In genomic region chr20:44581515-44581914, GRCh38 we compare ENCODE assay signal across 11 cellular contexts. TPM values are rescaled to one million over a fixed set of nuclear protein-coding genes. Genes with fewer than 3 reads are reported as not detected.
A peak's percentile ranks its signal among the peaks of the same experiment; 100 is the strongest.
DNase-seq lines count a peak whose midpoint lies in the region; ATAC-seq and TF ChIP-seq lines count a peak whose summit lies in the region.
"Had no signal": no experiment of that assay in that cellular context is flagged by ENCODE, and none has a peak within 500 bp of the region (broad histone marks: within the 10 kb centered on the region; RNA-seq: fewer than 3 reads in every experiment).

No MANE protein-coding gene starts in this region.

- H3K27ac ChIP-seq in esophagus squamous epithelium (peak overlapping the region; percentile 73 to 90 (median 82)), osteoblast (ENCODE audit: low read depth, low read length) (peak overlapping the region; percentile 94), endodermal cell (ENCODE audit: low read depth, low read length) (no peak overlapping the region)

- no peak for TF ChIP-seq CTCF in natural killer cell (IDR thresholded peaks at IDR 0.05)
- TF ChIP-seq CTCF in esophagus squamous epithelium (IDR thresholded peaks at IDR 0.05) = no peak
- TF ChIP-seq CTCF in osteoblast (IDR thresholded peaks at IDR 0.05; ENCODE audit: extremely low read depth, low read depth, low read length) = no peak
- no peak for TF ChIP-seq CTCF in endodermal cell (conservative IDR thresholded peaks at IDR 0.05)

- peak overlapping the region; percentile 30 for H3K4me3 Mint-ChIP-seq in natural killer cell treated with Interleukin-12 subunit alpha and Interleukin-12 subunit beta and Interleukin-15 and Interleukin-18, amount 100 ng/mL, for 72 hours
- H3K4me3 Mint-ChIP-seq in natural killer cell (no peak overlapping the region), endodermal cell (no peak overlapping the region)
- no peak overlapping the region for H3K4me3 Mint-ChIP-seq in activated naive CD4-positive, alpha-beta T cell treated with anti-CD3 and anti-CD28 coated beads, Interleukin-2, amount 10 ng/mL, durations not matched to agents 7 days and 5 days
- H3K4me3 Mint-ChIP-seq: activated T-cell treated with anti-CD3 and anti-CD28 coated beads, Interleukin-2, amount 50 U/mL, for 24 hours had no signal

- H3K27me3 Mint-ChIP-seq in natural killer cell treated with Interleukin-12 subunit alpha and Interleukin-12 subunit beta and Interleukin-15 and Interleukin-18, amount 100 ng/mL, for 72 hours = peaks cover 0 to 4% of the 10 kb centered on the region in 2 donors
- H3K27me3 Mint-ChIP-seq in natural killer cell (ENCODE audit: low read depth in 2 of 2) = no peaks in the 10 kb centered on the region
- H3K27me3 Mint-ChIP-seq in activated naive CD4-positive, alpha-beta T cell treated with anti-CD3 and anti-CD28 coated beads, Interleukin-2, amount 10 ng/mL, durations not matched to agents 7 days and 5 days = peaks cover 12% of the 10 kb centered on the region
- H3K27me3 Mint-ChIP-seq in endodermal cell (ENCODE audit: insufficient read depth) = no peaks in the 10 kb centered on the region

- H3K36me3 Mint-ChIP-seq in natural killer cell treated with Interleukin-12 subunit alpha and Interleukin-12 subunit beta and Interleukin-15 and Interleukin-18, amount 100 ng/mL, for 72 hours = no peaks in the 10 kb centered on the region
- no peaks in the 10 kb centered on the region for H3K36me3 Mint-ChIP-seq in natural killer cell
- no peaks in the 10 kb centered on the region for H3K36me3 Mint-ChIP-seq in activated naive CD4-positive, alpha-beta T cell treated with anti-CD3 and anti-CD28 coated beads, Interleukin-2, amount 10 ng/mL, durations not matched to agents 7 days and 5 days
- H3K36me3 Mint-ChIP-seq in endodermal cell (ENCODE audit: low read depth) = peaks cover 5% of the 10 kb centered on the region

- H3K36me3 ChIP-seq in esophagus squamous epithelium (no peaks in the 10 kb centered on the region), osteoblast (ENCODE audit: insufficient read depth, low read length) (no peaks in the 10 kb centered on the region), endodermal cell (ENCODE audit: control insufficient read depth, insufficient read depth, low read length) (peaks cover 11% of the 10 kb centered on the region)
- H3K36me3 ChIP-seq: MG63 had no signal

- DNase-seq in natural killer cell treated with Interleukin-12 subunit alpha and Interleukin-12 subunit beta and Interleukin-15 and Interleukin-18, amount 100 ng/mL, for 72 hours (ENCODE audit: low spot score) = no peak
- DNase-seq in natural killer cell (no peak), esophagus squamous epithelium (lab: John Stamatoyannopoulos, UW) (no peak), osteoblast (ENCODE audit: insufficient read length, low spot score, missing footprints) (peak; percentile 52), endodermal cell (no peak), GM03348 (ENCODE audit: low spot score) (no peak)
- DNase-seq in activated naive CD4-positive, alpha-beta T cell treated with anti-CD3 and anti-CD28 coated beads, Interleukin-2, amount 10 ng/mL, durations not matched to agents 7 days and 5 days = no peak
- DNase-seq: activated T-cell treated with anti-CD3 and anti-CD28 coated beads, Interleukin-2, amount 50 U/mL, for 24 hours; NCI-H510A had no signal

- H3K9me3 ChIP-seq in esophagus squamous epithelium (no peaks in the 10 kb centered on the region), osteoblast (ENCODE audit: low read depth, low read length) (no peaks in the 10 kb centered on the region), endodermal cell (ENCODE audit: control insufficient read depth, low read length) (no peaks in the 10 kb centered on the region)
- H3K9me3 ChIP-seq: MG63 had no signal

- H3K9me3 Mint-ChIP-seq in natural killer cell treated with Interleukin-12 subunit alpha and Interleukin-12 subunit beta and Interleukin-15 and Interleukin-18, amount 100 ng/mL, for 72 hours = no peaks in the 10 kb centered on the region
- H3K9me3 Mint-ChIP-seq in natural killer cell = no peaks in the 10 kb centered on the region
- H3K9me3 Mint-ChIP-seq in activated naive CD4-positive, alpha-beta T cell treated with anti-CD3 and anti-CD28 coated beads, Interleukin-2, amount 10 ng/mL, durations not matched to agents 7 days and 5 days = no peaks in the 10 kb centered on the region
- H3K9me3 Mint-ChIP-seq in endodermal cell = peaks cover 2% of the 10 kb centered on the region
- H3K9me3 Mint-ChIP-seq: activated T-cell treated with anti-CD3 and anti-CD28 coated beads, Interleukin-2, amount 50 U/mL, for 24 hours had no signal

- intact Hi-C loops in natural killer cell (cut with micrococcal nuclease) = no loop called here
- intact Hi-C loops in esophagus squamous epithelium (cut with DNase I) = no loop called here

- no peak for TF ChIP-seq POLR2A in esophagus squamous epithelium (IDR thresholded peaks at IDR 0.05)

- H3K4me1 Mint-ChIP-seq in natural killer cell treated with Interleukin-12 subunit alpha and Interleukin-12 subunit beta and Interleukin-15 and Interleukin-18, amount 100 ng/mL, for 72 hours (ENCODE audit: low read depth in 2 of 2) = peaks cover 47 to 49% of the 10 kb centered on the region in 2 donors
- H3K4me1 Mint-ChIP-seq in natural killer cell (peaks cover 47 to 48% of the 10 kb centered on the region in 2 donors), endodermal cell (peaks cover 30% of the 10 kb centered on the region)
- H3K4me1 Mint-ChIP-seq in activated naive CD4-positive, alpha-beta T cell treated with anti-CD3 and anti-CD28 coated beads, Interleukin-2, amount 10 ng/mL, durations not matched to agents 7 days and 5 days = peaks cover 11% of the 10 kb centered on the region

- no peak overlapping the region for H2AFZ ChIP-seq in osteoblast (ENCODE audit: low read length)

- ATAC-seq in natural killer cell treated with Interleukin-12 subunit alpha and Interleukin-12 subunit beta and Interleukin-15 and Interleukin-18, amount 100 ng/mL, for 72 hours = no peak
- no peak for ATAC-seq in natural killer cell
- no peak for ATAC-seq in HG02885 (IDR thresholded peaks at IDR 0.05; ENCODE audit: poor library complexity, unreplicated experiment)

- no peak overlapping the region for H3K4me3 ChIP-seq in esophagus squamous epithelium
- peak overlapping the region; percentile 4 for H3K4me3 ChIP-seq in osteoblast (ENCODE audit: insufficient read depth, low read length)
- no peak overlapping the region for H3K4me3 ChIP-seq in endodermal cell (ENCODE audit: low read length)

- peak overlapping the region; percentile 25 to 60 for H3K27ac Mint-ChIP-seq in natural killer cell treated with Interleukin-12 subunit alpha and Interleukin-12 subunit beta and Interleukin-15 and Interleukin-18, amount 100 ng/mL, for 72 hours
- peak overlapping the region in 1 of 2 donors; percentile 72 for H3K27ac Mint-ChIP-seq in natural killer cell
- no peak overlapping the region for H3K27ac Mint-ChIP-seq in activated naive CD4-positive, alpha-beta T cell treated with anti-CD3 and anti-CD28 coated beads, Interleukin-2, amount 10 ng/mL, durations not matched to agents 7 days and 5 days
- H3K27ac Mint-ChIP-seq in endodermal cell = no peak overlapping the region
- H3K27ac Mint-ChIP-seq: activated T-cell treated with anti-CD3 and anti-CD28 coated beads, Interleukin-2, amount 50 U/mL, for 24 hours had no signal

- CTCF ChIA-PET in activated naive CD4-positive, alpha-beta T cell treated with anti-CD3 and anti-CD28 coated beads, Interleukin-2, amount 10 ng/mL, durations not matched to agents 7 days and 5 days (lab: Charles Lee) = no interaction called here

- H4K20me1 ChIP-seq in osteoblast (ENCODE audit: insufficient read depth, low read length) = no peaks in the 10 kb centered on the region

- 76 to 86% methylated on average over 1 of the region's 1 CpG for WGBS in esophagus squamous epithelium, 2 donors
- 100% methylated on average over 1 of the region's 1 CpG; no CpG with 5 or more reads in 1 of the 2 experiments for WGBS in endodermal cell (ENCODE audit: insufficient coverage in 1 of 2, insufficient read length in 1 of 2), 2 experiments

- H3K9ac ChIP-seq in endodermal cell (ENCODE audit: extremely low read depth, low read length, poor library complexity, severe bottlenecking) = no peak overlapping the region

- H3K27me3 ChIP-seq in esophagus squamous epithelium (no peaks in the 10 kb centered on the region), osteoblast (ENCODE audit: insufficient read depth, low read length) (no peaks in the 10 kb centered on the region), endodermal cell (ENCODE audit: control insufficient read depth, insufficient read depth, low read length, poor library complexity, severe bottlenecking) (no peaks in the 10 kb centered on the region)
- H3K27me3 ChIP-seq: MG63 had no signal

- peak overlapping the region; percentile 93 for H3K4me2 ChIP-seq in osteoblast (ENCODE audit: insufficient read depth, low read length)

- peaks cover 36% of the 10 kb centered on the region for H3K79me2 ChIP-seq in osteoblast (ENCODE audit: insufficient read depth, low read length)

- H3K4me1 ChIP-seq in esophagus squamous epithelium = peaks cover 0 to 65% (median 45%) of the 10 kb centered on the region in 3 donors
- H3K4me1 ChIP-seq in osteoblast (ENCODE audit: insufficient read depth, low read length) = peaks cover 46% of the 10 kb centered on the region
- H3K4me1 ChIP-seq in endodermal cell (ENCODE audit: control insufficient read depth, insufficient read depth, low read length) = no peaks in the 10 kb centered on the region

RNA-seq across cellular contexts. Expression of gene PKIG, which starts 0.9 kb away (rescaled TPM):
- total RNA-seq in natural killer cell treated with Interleukin-12 subunit alpha and Interleukin-12 subunit beta and Interleukin-15 and Interleukin-18, amount 100 ng/mL, for 72 hours = 1 to 10 TPM; 2.4 to 3.4 TPM
- total RNA-seq in natural killer cell (1 to 10 TPM in 2 of 3 donors, under 1 TPM in 1; 0.82 to 1.5 (median 1.5) TPM), esophagus squamous epithelium (10 to 100 TPM; 11.0 to 80.1 (median 19.4) TPM), osteoblast (94.6 and 107 TPM in 2 replicates), endodermal cell (10 to 100 TPM; 61.5 to 77.6 TPM)
- 59.0 TPM for polyA plus RNA-seq in endodermal cell (2013, experiment 1 of 2)
- 64.1 TPM for polyA plus RNA-seq in endodermal cell (2013, experiment 2 of 2)

RNA-seq across cellular contexts. Expression of gene SERINC3, which starts 59.6 kb away (rescaled TPM):
- total RNA-seq in natural killer cell treated with Interleukin-12 subunit alpha and Interleukin-12 subunit beta and Interleukin-15 and Interleukin-18, amount 100 ng/mL, for 72 hours = 10 to 100 TPM; 46.7 to 83.8 TPM
- total RNA-seq in natural killer cell (10 to 100 TPM; 70.1 to 89.6 (median 78.6) TPM), esophagus squamous epithelium (10 to 100 TPM; 41.7 to 83.9 (median 59.4) TPM), osteoblast (167 and 191 TPM in 2 replicates), endodermal cell (10 to 100 TPM; 75.6 to 91.3 TPM)
- 60.3 TPM for polyA plus RNA-seq in endodermal cell (2013, experiment 1 of 2)
- polyA plus RNA-seq in endodermal cell (2013, experiment 2 of 2) = 61.1 TPM

Comparison
In these comparisons a context has a peak if more than half of its experiments do, and no peak if none do; other contexts are left out.
1. H3K27ac Mint-ChIP-seq: peak in natural killer cell treated with Interleukin-12 subunit alpha and Interleukin-12 subunit beta and Interleukin-15 and Interleukin-18, amount 100 ng/mL, for 72 hours (2 of 2); none in activated naive CD4-positive, alpha-beta T cell treated with anti-CD3 and anti-CD28 coated beads, Interleukin-2, amount 10 ng/mL, durations not matched to agents 7 days and 5 days (single experiment) and endodermal cell (single experiment).